In genomic region chr3:143856252-143856977, GRCh38 we compare ENCODE assay signal across 23 cellular contexts.
"Had no signal": no experiment of that assay in that cellular context is flagged by ENCODE, and none has a peak within 500 bp of the region (broad histone marks: within the 10 kb centered on the region; RNA-seq: fewer than 3 reads in every experiment).

No MANE protein-coding gene starts in this region.

- FAIRE-seq: RCC 7860, TTC549 had no signal

- H3K27ac Mint-ChIP-seq: activated CD4-positive, alpha-beta memory T cell treated with anti-CD3 and anti-CD28 coated beads for 36 hours; activated CD4-positive, alpha-beta T cell treated with anti-CD3 and anti-CD28 coated beads, Interleukin-2, amount 10 ng/mL, durations not matched to agents 7 days and 5 days; activated naive CD4-positive, alpha-beta T cell treated with anti-CD3 and anti-CD28 coated beads for 36 hours; activated naive CD8-positive, alpha-beta T cell; activated T-helper 17 cell treated with anti-CD3 and anti-CD28 coated beads, Interleukin-2, amount 50 U/mL, for 72 hours; T-helper 1 cell treated with Interleukin-12 subunit alpha and Interleukin-12 subunit beta and Interleukin-4 antibody, amounts not matched to agents 30 μg/mL and 1 μg/mL, for 36 hours had no signal

- ATAC-seq: activated T-cell treated with anti-CD3 and anti-CD28 coated beads, Interleukin-2, amount 50 U/mL, for 4 hours; activated T-helper 17 cell treated with anti-CD3 and anti-CD28 coated beads, Interleukin-2, amount 50 U/mL, for 72 hours; PC-3 had no signal

- H3K27ac ChIP-seq: brain microvascular endothelial cell, cardiac muscle cell had no signal

- H3K9me3 Mint-ChIP-seq: activated naive CD4-positive, alpha-beta T cell treated with anti-CD3 and anti-CD28 coated beads for 36 hours had no signal

- H3K27me3 ChIP-seq: brain microvascular endothelial cell, cardiac muscle cell had no signal

- H3K4me3 ChIP-seq: cardiac muscle cell had no signal

- H3K4me3 Mint-ChIP-seq: activated CD4-positive, alpha-beta memory T cell treated with anti-CD3 and anti-CD28 coated beads for 36 hours; activated CD4-positive, alpha-beta T cell treated with anti-CD3 and anti-CD28 coated beads, Interleukin-2, amount 10 ng/mL, durations not matched to agents 7 days and 5 days; activated naive CD4-positive, alpha-beta T cell treated with anti-CD3 and anti-CD28 coated beads for 36 hours; activated naive CD8-positive, alpha-beta T cell; activated T-cell treated with anti-CD3 and anti-CD28 coated beads, Interleukin-2, amount 50 U/mL, for 4 hours; activated T-helper 17 cell treated with anti-CD3 and anti-CD28 coated beads, Interleukin-2, amount 50 U/mL, for 72 hours; T-helper 1 cell treated with Interleukin-12 subunit alpha and Interleukin-12 subunit beta and Interleukin-4 antibody, amounts not matched to agents 30 μg/mL and 1 μg/mL, for 36 hours had no signal

- H3K27me3 Mint-ChIP-seq: activated CD4-positive, alpha-beta memory T cell treated with anti-CD3 and anti-CD28 coated beads for 36 hours; activated naive CD8-positive, alpha-beta T cell had no signal

- H3K36me3 ChIP-seq: brain microvascular endothelial cell, cardiac muscle cell had no signal

- DNase-seq: activated CD4-positive, alpha-beta memory T cell treated with anti-CD3 and anti-CD28 coated beads for 36 hours; activated CD4-positive, alpha-beta T cell treated with anti-CD3 and anti-CD28 coated beads, Interleukin-2, amount 10 ng/mL, durations not matched to agents 7 days and 5 days; activated CD4-positive, CD25-positive, alpha-beta regulatory T cell; activated CD8-positive, alpha-beta memory T cell treated with anti-CD3 and anti-CD28 coated beads for 24 hours; activated gamma-delta T cell; activated naive CD4-positive, alpha-beta T cell treated with anti-CD3 and anti-CD28 coated beads for 36 hours; activated T-cell treated with anti-CD3 and anti-CD28 coated beads, Interleukin-2, amount 50 U/mL, for 4 hours; brain microvascular endothelial cell; Karpas-422; NCI-H1048; NCI-H146; NCI-H187 treated with DMSO at 0.1 percent for 48 hours; NCI-H2081 treated with DMSO at 0.1 percent for 48 hours; NCI-H524; PC-3; SHP77 treated with DMSO at 0.1 percent for 48 hours; T-helper 9 cell had no signal
